8 cellular contexts compared by ENCODE assay signal in the genomic region with DNA sequence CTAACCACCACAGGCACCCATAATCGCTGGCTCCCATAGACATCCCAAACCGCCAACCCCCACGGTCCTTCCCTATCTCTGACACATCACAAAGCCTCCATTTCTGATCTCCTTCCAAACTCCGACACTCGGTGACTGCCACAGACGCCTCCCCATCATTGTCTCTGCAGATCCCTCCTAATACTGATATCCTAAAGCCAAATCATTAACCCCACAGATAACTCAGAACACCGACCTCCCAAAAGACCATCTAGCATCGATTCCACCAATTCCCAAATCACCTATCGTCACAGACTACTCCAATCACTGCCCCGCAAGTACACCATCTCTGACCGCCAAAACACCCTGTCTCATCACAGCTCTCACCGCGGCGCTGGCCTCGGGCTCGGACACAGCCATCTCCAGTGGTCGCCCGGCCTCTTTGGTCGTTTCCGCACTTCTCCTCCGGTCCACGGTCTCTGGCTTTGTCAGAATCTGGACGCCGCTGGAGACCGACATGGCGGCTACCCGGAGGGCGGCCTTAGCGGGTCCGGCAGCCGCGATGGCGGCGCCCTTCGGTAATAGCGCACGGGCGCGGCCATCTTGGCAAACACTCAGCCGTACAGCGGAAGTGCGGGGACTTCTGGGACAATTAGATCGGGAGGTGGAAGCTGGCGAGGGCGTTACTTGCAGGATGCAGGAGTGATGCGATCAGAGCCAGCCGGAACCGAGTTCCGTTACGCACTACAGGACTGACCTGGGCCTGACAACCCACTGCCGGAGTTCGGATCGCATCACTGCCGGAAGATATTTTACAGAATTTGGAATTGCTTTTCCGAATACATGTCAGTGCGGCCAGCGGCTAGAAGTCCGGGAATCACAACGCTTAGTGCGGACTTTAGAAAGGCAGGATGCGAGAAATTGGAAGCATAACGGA. TPM values are rescaled to one million over a fixed set of nuclear protein-coding genes. Genes with fewer than 3 reads are reported as not detected.
A peak's percentile ranks its signal among the peaks of the same experiment; 100 is the strongest.
DNase-seq lines count a peak whose midpoint lies in the region; ATAC-seq and TF ChIP-seq lines count a peak whose summit lies in the region.

TSS of gene ZFP37 (minus strand) at position 534 of the 916 bp plus-strand sequence. CDS start at position 498, 36 bp downstream.

- H3K4me3 ChIP-seq in SK-N-MC (peak within 1 kb of the TSS; percentile 94), adipocyte (ENCODE audit: low read length) (peak within 1 kb of the TSS; percentile 99), cardiac muscle cell (peak within 1 kb of the TSS; percentile 83), testis (peak within 1 kb of the TSS; percentile 81 to 91)

- peak; percentile 97 for ATAC-seq in GM21515 (IDR thresholded peaks at IDR 0.05; ENCODE audit: unreplicated experiment)

- no peak for TF ChIP-seq POLR2A in testis (IDR thresholded peaks at IDR 0.05)

- WGBS in testis, 2 donors: 0 to 2% methylated on average over 40 to 59 of the region's 62 CpGs

- no peaks in the 10 kb centered on the region for H3K36me3 Mint-ChIP-seq in osteocyte (ENCODE audit: unreplicated experiment)

- H3K27ac Mint-ChIP-seq in osteocyte (ENCODE audit: unreplicated experiment): no peak within 1 kb of the TSS

- no peaks in the 10 kb centered on the region for H3K4me1 Mint-ChIP-seq in osteocyte (ENCODE audit: unreplicated experiment)

- TF ChIP-seq CTCF in cardiac muscle cell (IDR thresholded peaks at IDR 0.05; ENCODE audit: low read depth, low read length) (no peak), osteocyte (IDR thresholded peaks at IDR 0.05) (no peak), testis (IDR thresholded peaks at IDR 0.05) (no peak)

- 0 out of 2 replicates have a peak within 1 kb of the TSS, but pooled peaks have one; percentile 45 for H3K27ac ChIP-seq in SK-N-MC
- H3K27ac ChIP-seq in cardiac muscle cell: peak within 1 kb of the TSS; percentile 50
- H3K27ac ChIP-seq in testis: peak within 1 kb of the TSS; percentile 81 to 83

- H3K36me3 ChIP-seq in SK-N-MC (ENCODE audit: insufficient read depth, low read length) (peaks cover 5% of the 10 kb centered on the region; the same call in 1 of the 2 replicates), adipocyte (ENCODE audit: control insufficient read depth, insufficient read depth, low read length, severe bottlenecking) (no peaks in the 10 kb centered on the region), cardiac muscle cell (no peaks in the 10 kb centered on the region), testis (ENCODE audit: low read depth, missing control alignments) (no peaks in the 10 kb centered on the region)

- H3K27me3 Mint-ChIP-seq in osteocyte (ENCODE audit: unreplicated experiment): no peaks in the 10 kb centered on the region

- H3K9ac ChIP-seq in SK-N-MC (ENCODE audit: insufficient read length) (peak within 1 kb of the TSS; percentile 82), adipocyte (ENCODE audit: low read length) (peak within 1 kb of the TSS; percentile 86)

- H3K27me3 ChIP-seq in adipocyte (replicated peaks; ENCODE audit: control insufficient read depth, insufficient read depth, low read length) (peaks cover 2% of the 10 kb centered on the region), cardiac muscle cell (peaks cover 36% of the 10 kb centered on the region), testis (peaks cover 2% of the 10 kb centered on the region)

- DNase-seq in CD1c-positive myeloid dendritic cell (ENCODE audit: extremely low spot score) (peak; percentile 87), KG1 (lab: John Stamatoyannopoulos, UW) (peak; percentile 48), SK-N-MC (ENCODE audit: low read depth, low spot score) (peak; percentile 62), adipocyte (ENCODE audit: low read depth) (peak; percentile 97), cardiac muscle cell (ENCODE audit: low read depth in 1 of 2, low spot score in 1 of 2) (peak; percentile 93 to 97), osteocyte (ENCODE audit: extremely low spot score, unreplicated experiment) (peak; percentile 96), testis (peak; percentile 98)

- peaks cover 8% of the 10 kb centered on the region for H3K9me3 Mint-ChIP-seq in osteocyte (ENCODE audit: unreplicated experiment)

- intact Hi-C loops in testis (cut with DNase I; ENCODE audit: low total_unique reads): no loop called here

- no peak within 1 kb of the TSS for H3K4me3 Mint-ChIP-seq in osteocyte (ENCODE audit: unreplicated experiment)

- H3K9me3 ChIP-seq in SK-N-MC (ENCODE audit: low read depth, low read length) (peaks cover 16% of the 10 kb centered on the region; the same call in 1 of the 2 replicates), adipocyte (ENCODE audit: control insufficient read depth, low read length) (peaks cover 66% of the 10 kb centered on the region), cardiac muscle cell (ENCODE audit: low read depth) (peaks cover 2% of the 10 kb centered on the region), testis (no peaks in the 10 kb centered on the region)

- H3K4me1 ChIP-seq in adipocyte (ENCODE audit: control insufficient read depth, insufficient read depth, low read length) (peaks cover 4% of the 10 kb centered on the region), cardiac muscle cell (ENCODE audit: low read depth) (no peaks in the 10 kb centered on the region), testis (no peaks in the 10 kb centered on the region)

RNA-seq across cellular contexts. Expression of gene ZFP37, which starts in this region (rescaled TPM):
- total RNA-seq in cardiac muscle cell (2.2 and 3.8 TPM in 2 replicates), osteocyte (5.9 and 7.0 TPM in 2 replicates), testis (1 to 10 TPM; 3.4 to 3.5 TPM)
- polyA plus RNA-seq in cardiac muscle cell (2.2 and 3.2 TPM in 2 replicates), testis (ENCODE audit: insufficient read depth, low read depth, low replicate concordance) (1.3 TPM)

Comparison
In these comparisons a context has a peak if more than half of its experiments do, and no peak if none do; other contexts are left out.
1. Peak in every context shown above with its lines: DNase-seq, ATAC-seq, H3K4me3 ChIP-seq and H3K27ac ChIP-seq.
2. DNase-seq: peak in every context shown above with its lines; median percentile 98 in testis; 97 in adipocyte; 96 in osteocyte; 95 in cardiac muscle cell; 87 in CD1c-positive myeloid dendritic cell; 62 in SK-N-MC; 48 in KG1.